Comparison of ENCODE assay signal across 17 cellular contexts in the genomic region with DNA sequence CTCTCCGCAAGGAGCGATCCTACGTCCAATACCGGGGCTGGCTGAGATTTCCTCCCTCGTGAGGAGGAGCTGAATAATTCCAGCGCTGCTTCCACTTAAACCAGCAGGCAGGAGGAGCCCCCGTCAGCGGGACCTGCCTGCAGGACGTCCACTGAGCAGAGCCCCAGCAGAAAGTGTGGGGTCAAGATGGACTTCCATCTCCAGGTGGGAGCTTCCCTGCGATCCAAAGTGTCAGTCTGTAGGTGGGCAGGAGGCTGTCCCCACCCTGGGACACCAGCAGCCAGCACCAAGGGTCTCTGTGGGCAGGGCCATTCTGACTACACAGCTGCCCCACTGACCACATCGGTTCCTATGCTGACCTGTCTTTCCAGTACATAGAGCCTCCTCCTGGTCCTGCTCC. TPM values are rescaled to one million over a fixed set of nuclear protein-coding genes. Genes with fewer than 3 reads are reported as not detected.
"Had no signal": no experiment of that assay in that cellular context is flagged by ENCODE, and none has a peak within 500 bp of the region (broad histone marks: within the 10 kb centered on the region; RNA-seq: fewer than 3 reads in every experiment).

No MANE protein-coding gene starts in this region.

- H3K36me3 Mint-ChIP-seq: naive B cell had no signal

- H3K9me3 Mint-ChIP-seq: activated CD8-positive, alpha-beta T cell treated with anti-CD3 and anti-CD28 coated beads for 36 hours; naive B cell had no signal

- H3K9me3 ChIP-seq: gastroesophageal sphincter had no signal

- H3K27ac ChIP-seq: coronary artery, epithelial cell of prostate, gastroesophageal sphincter, SK-N-MC, VCaP had no signal

- H3K27ac Mint-ChIP-seq: activated CD8-positive, alpha-beta T cell treated with anti-CD3 and anti-CD28 coated beads for 36 hours; naive B cell had no signal

- ATAC-seq: activated CD8-positive, alpha-beta T cell treated with anti-CD3 and anti-CD28 coated beads for 36 hours; gastroesophageal sphincter had no signal

- H3K4me3 Mint-ChIP-seq: activated CD8-positive, alpha-beta T cell treated with anti-CD3 and anti-CD28 coated beads for 36 hours; naive B cell had no signal

- H3K36me3 ChIP-seq: gastroesophageal sphincter had no signal

- H3K4me3 ChIP-seq: coronary artery, gastroesophageal sphincter, lung, SK-N-MC had no signal

- DNase-seq: activated CD4-positive, alpha-beta T cell treated with anti-CD3 and anti-CD28 coated beads for 4 hours; activated CD8-positive, alpha-beta memory T cell treated with anti-CD3 and anti-CD28 coated beads, Interleukin-2, amount 50 U/mL, for 4 hours; activated CD8-positive, alpha-beta T cell treated with anti-CD3 and anti-CD28 coated beads for 36 hours; activated gamma-delta T cell; effector CD4-positive, alpha-beta T cell; midbrain; naive B cell; occipital lobe; T-helper 1 cell had no signal

RNA-seq across cellular contexts. Expression of a gene that starts 0.5 kb away (rescaled TPM):
- total RNA-seq: activated CD8-positive, alpha-beta T cell treated with anti-CD3 and anti-CD28 coated beads for 36 hours; gastroesophageal sphincter; lung; skeletal muscle tissue had no signal
- polyA plus RNA-seq: keratinocyte, lung had no signal
